9 cellular contexts compared by ENCODE assay signal in genomic region chr16:635573-636205, GRCh38. TPM values are rescaled to one million over a fixed set of nuclear protein-coding genes. Genes with fewer than 3 reads are reported as not detected.
A peak's percentile ranks its signal among the peaks of the same experiment; 100 is the strongest.
DNase-seq lines count a peak whose midpoint lies in the region; ATAC-seq, FAIRE-seq and TF ChIP-seq lines count a peak whose summit lies in the region.
"Had no signal": no experiment of that assay in that cellular context is flagged by ENCODE, and none has a peak within 500 bp of the region (broad histone marks: within the 10 kb centered on the region; RNA-seq: fewer than 3 reads in every experiment).

No MANE protein-coding gene starts in this region.

- intact Hi-C loops in left ventricle myocardium inferior (cut with micrococcal nuclease): no loop called here
- intact Hi-C loops in left cardiac atrium (cut with DNase I): loop anchor here in 1 of 2 donors (5.0 kb wide), 1 partner anchor 43 kb away; the partner anchor contains the start of gene RAB40C
- intact Hi-C loops in endothelial cell of umbilical vein (cut with micrococcal nuclease): loop anchor here (1.0 kb wide), 1 partner anchor 46 kb away; no protein-coding TSS in a partner anchor
- intact Hi-C loops in ovary (cut with DNase I): loop anchor here in 1 of 4 donors (5.0 to 10.0 kb wide), 2 partner anchors 43 to 1329 kb away; partner anchors contain the start of genes RAB40C, RNF151 and RPS2

- no peaks in the 10 kb centered on the region for H3K9me1 ChIP-seq in endothelial cell of umbilical vein (replicated peaks; ENCODE audit: control insufficient read depth, extremely low read depth, insufficient read depth, low read length)

- POLR2A ChIA-PET in endothelial cell of umbilical vein (lab: Charles Lee): interaction anchor here (1.6 kb wide), 1 partner anchor 9 kb away, joined by 4 read pairs; no protein-coding TSS in a partner anchor

- H3K27me3 ChIP-seq in left ventricle myocardium inferior (ENCODE audit: low read depth) (no peaks in the 10 kb centered on the region), Peyer's patch (no peaks in the 10 kb centered on the region), endothelial cell of umbilical vein (ENCODE audit: control insufficient read depth in 2 of 2, insufficient read depth in 2 of 2, low read length in 2 of 2) (no peaks in the 10 kb centered on the region), ovary (no peaks in the 10 kb centered on the region)

- TF ChIP-seq POLR2A in Peyer's patch (IDR thresholded peaks at IDR 0.05) (no peak), endothelial cell of umbilical vein (IDR thresholded peaks at IDR 0.05; ENCODE audit: low read depth, low read length) (no peak), ovary (IDR thresholded peaks at IDR 0.05) (no peak)

- ATAC-seq in left cardiac atrium: no peak
- no peak for ATAC-seq in HG02970 (IDR thresholded peaks at IDR 0.05; ENCODE audit: low FRiP score, unreplicated experiment)

- H3K79me2 ChIP-seq in endothelial cell of umbilical vein (ENCODE audit: control insufficient read depth, insufficient read depth, low read length): peaks cover 8% of the 10 kb centered on the region

- dilution Hi-C loops in endothelial cell of umbilical vein (cut with MboI; ENCODE audit: extremely low pct_ligation_motif_present, low sequenced_read_pairs): no loop called here

- FAIRE-seq in endothelial cell of umbilical vein (lab: Jason Lieb, UNC): no peak
- FAIRE-seq: colon had no signal

- H3K36me3 ChIP-seq in left ventricle myocardium inferior (peaks cover 22% of the 10 kb centered on the region), Peyer's patch (peaks cover 0 to 13% (median 0%) of the 10 kb centered on the region in 3 donors), endothelial cell of umbilical vein (ENCODE audit: control insufficient read depth in 2 of 2, extremely low read depth in 1 of 2, insufficient read depth in 2 of 2, low read length in 2 of 2) (no peaks in the 10 kb centered on the region), ovary (no peaks in the 10 kb centered on the region)

- H3K9me3 ChIP-seq in left ventricle myocardium inferior (replicated peaks) (no peaks in the 10 kb centered on the region), Peyer's patch (no peaks in the 10 kb centered on the region), endothelial cell of umbilical vein (replicated peaks; ENCODE audit: control insufficient read depth, insufficient read depth, low read length) (no peaks in the 10 kb centered on the region), ovary (no peaks in the 10 kb centered on the region)

- H3K4me2 ChIP-seq in endothelial cell of umbilical vein (ENCODE audit: insufficient read depth, low read length): peak overlapping the region; percentile 48

- peak overlapping the region; percentile 99 for H3K27ac ChIP-seq in left ventricle myocardium inferior (replicated peaks)
- H3K27ac ChIP-seq in Peyer's patch: peak overlapping the region; percentile 87 to 98 (median 92)
- H3K27ac ChIP-seq in endothelial cell of umbilical vein (ENCODE audit: insufficient read depth, low read depth, low read length): no peak overlapping the region
- peak overlapping the region in 1 of 2 donors; percentile 96 for H3K27ac ChIP-seq in ovary

- H3K4me1 ChIP-seq in left ventricle myocardium inferior: peaks cover 43% of the 10 kb centered on the region
- H3K4me1 ChIP-seq in Peyer's patch: peaks cover 0 to 25% (median 15%) of the 10 kb centered on the region in 4 donors
- peaks cover 4% of the 10 kb centered on the region for H3K4me1 ChIP-seq in endothelial cell of umbilical vein (ENCODE audit: control insufficient read depth, extremely low read depth, insufficient read depth, low read length)
- peaks cover 14% of the 10 kb centered on the region for H3K4me1 ChIP-seq in ovary (ENCODE audit: insufficient read depth)

- CTCF ChIA-PET in endothelial cell of umbilical vein (lab: Charles Lee): interaction anchor here (0.7 to 1.7 kb wide), 9 partner anchors 9 to 56 kb away, joined by 3 to 8 read pairs (median 4); partner anchors contain the start of gene RAB40C

- no peaks in the 10 kb centered on the region for H4K20me1 ChIP-seq in endothelial cell of umbilical vein (replicated peaks; ENCODE audit: control insufficient read depth, extremely low read depth, insufficient read depth, low read length)

- no peak for TF ChIP-seq EP300 in ovary (IDR thresholded peaks at IDR 0.05)

- H3K9ac ChIP-seq in endothelial cell of umbilical vein (replicated peaks; ENCODE audit: extremely low read depth, insufficient read depth, low read length): peak overlapping the region; percentile 66

- TF ChIP-seq CTCF in left ventricle myocardium inferior (IDR thresholded peaks at IDR 0.05; ENCODE audit: borderline replicate concordance) (no peak), Peyer's patch (IDR thresholded peaks at IDR 0.05) (no peak), endothelial cell of umbilical vein (IDR thresholded peaks at IDR 0.05; ENCODE audit: extremely low read depth in 1 of 2, insufficient read depth in 1 of 2, low read depth in 1 of 2, low read length in 2 of 2) (no peak), ovary (IDR thresholded peaks at IDR 0.05) (no peak)

- no peak for DNase-seq in left ventricle myocardium inferior
- DNase-seq in left cardiac atrium: no peak
- no peak for DNase-seq in Peyer's patch
- DNase-seq in endothelial cell of umbilical vein (ENCODE audit: low read depth, low spot score): no peak
- DNase-seq in ovary: peak in 2 of 5 donors; percentile 34 to 64
- no peak for DNase-seq in SIG-M5 (lab: John Stamatoyannopoulos, UW)
- DNase-seq in GM19240 (ENCODE audit: insufficient read length, low spot score): no peak

- no TSS peak for BruUV-seq in endothelial cell of umbilical vein (replicated peaks; lab: Mats Ljungman, UMichigan)

- WGBS in ovary, 3 donors: 2 to 5% (median 2%) methylated on average over 28 to 55 of the region's 55 CpGs

- H2AFZ ChIP-seq in endothelial cell of umbilical vein (ENCODE audit: low read depth, low read length): peak overlapping the region; percentile 25

- peak overlapping the region; percentile 91 for H3K4me3 ChIP-seq in left ventricle myocardium inferior
- peak overlapping the region; percentile 60 to 96 (median 88) for H3K4me3 ChIP-seq in Peyer's patch
- H3K4me3 ChIP-seq in endothelial cell of umbilical vein (replicated peaks in 1 of 3; ENCODE audit: insufficient read depth in 1 of 3, low read depth in 1 of 3, low read length in 3 of 3): peak overlapping the region; percentile 37 to 82 (median 61)
- H3K4me3 ChIP-seq in ovary: peak overlapping the region; percentile 88

RNA-seq across cellular contexts. Expression of gene METTL26, which starts 0.4 kb away (rescaled TPM):
- total RNA-seq in left ventricle myocardium inferior (49.2 TPM), left cardiac atrium (10 to 100 TPM; 42.8 to 61.8 TPM), Peyer's patch (100 to 1,000 TPM in 1 of 4 donors, 10 to 100 TPM in 3; 44.5 to 153 (median 60.2) TPM), endothelial cell of umbilical vein (112 and 114 TPM in 2 replicates), ovary (100 to 1,000 TPM in 2 of 7 donors, 10 to 100 TPM in 5; 61.8 to 139 (median 75.9) TPM)
- polyA plus RNA-seq in endothelial cell of umbilical vein (138 and 215 TPM in 2 replicates), ovary (100 to 1,000 TPM in 1 of 2 donors, 10 to 100 TPM in 1; 12.2 to 113 TPM)
- polyA plus RNA-seq in endothelial cell of umbilical vein (2011; cell fraction: cytosol; rRNA removed): 87.8 and 112 TPM in 2 replicates
- polyA plus RNA-seq in endothelial cell of umbilical vein (2011; cell fraction: nucleus; rRNA removed): 69.0 and 73.9 TPM in 2 replicates
- polyA plus RNA-seq in endothelial cell of umbilical vein (2012): 71.8 and 108 TPM in 2 replicates
- 26.7 and 39.2 TPM in 2 replicates for polyA minus RNA-seq in endothelial cell of umbilical vein
- polyA minus RNA-seq in endothelial cell of umbilical vein (2011; cell fraction: cytosol; rRNA and poly(A)+ RNA removed): 149 TPM
- 10.4 and 17.6 TPM in 2 replicates for polyA minus RNA-seq in endothelial cell of umbilical vein (2011; cell fraction: nucleus; rRNA and poly(A)+ RNA removed)

RNA-seq across cellular contexts. Expression of gene WFIKKN1, which starts 4.9 kb away (rescaled TPM):
- total RNA-seq in left ventricle myocardium inferior (0.14 TPM), left cardiac atrium (under 1 TPM; 0.21 to 0.50 TPM), Peyer's patch (1 to 10 TPM; 2.5 to 6.2 (median 3.8) TPM), endothelial cell of umbilical vein (0.28 and 0.40 TPM in 2 replicates), ovary (1 to 10 TPM in 5 of 7 donors, under 1 TPM in 2; 0.57 to 2.6 (median 1.3) TPM)
- polyA plus RNA-seq in endothelial cell of umbilical vein (0.03 and 0.06 TPM in 2 replicates), ovary (under 1 TPM; 0.10 to 0.59 TPM)
- polyA plus RNA-seq in endothelial cell of umbilical vein (2011; cell fraction: cytosol; rRNA removed): 0.03 TPM in 1 of 2 replicates, not detected in the other
- polyA plus RNA-seq in endothelial cell of umbilical vein (2011; cell fraction: nucleus; rRNA removed): 0.24 and 0.28 TPM in 2 replicates
- polyA plus RNA-seq in endothelial cell of umbilical vein (2012): not detected in 2 replicates
- 0.10 and 0.15 TPM in 2 replicates for polyA minus RNA-seq in endothelial cell of umbilical vein
- 7.5 TPM for polyA minus RNA-seq in endothelial cell of umbilical vein (2011; cell fraction: cytosol; rRNA and poly(A)+ RNA removed)
- polyA minus RNA-seq in endothelial cell of umbilical vein (2011; cell fraction: nucleus; rRNA and poly(A)+ RNA removed): 0.14 and 0.48 TPM in 2 replicates

RNA-seq across cellular contexts. Expression of gene MCRIP2, which starts 5.9 kb away (rescaled TPM):
- 181 TPM for total RNA-seq in left ventricle myocardium inferior
- 100 to 1,000 TPM in 1 of 2 donors, 10 to 100 TPM in 1; 92.8 to 117 TPM for total RNA-seq in left cardiac atrium
- 100 to 1,000 TPM; 114 to 260 (median 222) TPM for total RNA-seq in Peyer's patch
- 12.9 and 17.1 TPM in 2 replicates for total RNA-seq in endothelial cell of umbilical vein
- 18.9 and 29.9 TPM in 2 replicates for polyA plus RNA-seq in endothelial cell of umbilical vein
- polyA plus RNA-seq in endothelial cell of umbilical vein (2011; cell fraction: cytosol; rRNA removed): 9.2 and 13.2 TPM in 2 replicates
- 7.1 and 7.4 TPM in 2 replicates for polyA plus RNA-seq in endothelial cell of umbilical vein (2011; cell fraction: nucleus; rRNA removed)
- 12.8 and 19.9 TPM in 2 replicates for polyA plus RNA-seq in endothelial cell of umbilical vein (2012)
- polyA minus RNA-seq in endothelial cell of umbilical vein: 2.5 TPM in 2 replicates
- 45.1 TPM for polyA minus RNA-seq in endothelial cell of umbilical vein (2011; cell fraction: cytosol; rRNA and poly(A)+ RNA removed)
- 1.8 and 2.5 TPM in 2 replicates for polyA minus RNA-seq in endothelial cell of umbilical vein (2011; cell fraction: nucleus; rRNA and poly(A)+ RNA removed)
- 10 to 100 TPM; 21.5 to 42.3 (median 31.3) TPM for total RNA-seq in ovary
- polyA plus RNA-seq in ovary: 10 to 100 TPM in 1 of 2 donors, under 1 TPM in 1; 0.98 to 22.9 TPM

RNA-seq across cellular contexts. Expression of gene WDR90, which starts 13.5 kb away (rescaled TPM):
- total RNA-seq in left ventricle myocardium inferior (9.2 TPM), left cardiac atrium (10 to 100 TPM in 1 of 2 donors, 1 to 10 TPM in 1; 9.6 to 15.5 TPM), Peyer's patch (100 to 1,000 TPM in 2 of 4 donors, 10 to 100 TPM in 2; 29.8 to 154 (median 73.6) TPM), endothelial cell of umbilical vein (50.0 and 51.8 TPM in 2 replicates), ovary (10 to 100 TPM; 22.4 to 58.2 (median 45.1) TPM)
- polyA plus RNA-seq in endothelial cell of umbilical vein (22.2 and 29.2 TPM in 2 replicates), ovary (10 to 100 TPM in 1 of 2 donors, 1 to 10 TPM in 1; 1.4 to 34.9 TPM)
- 8.6 and 10.4 TPM in 2 replicates for polyA plus RNA-seq in endothelial cell of umbilical vein (2011; cell fraction: cytosol; rRNA removed)
- 199 and 207 TPM in 2 replicates for polyA plus RNA-seq in endothelial cell of umbilical vein (2011; cell fraction: nucleus; rRNA removed)
- polyA plus RNA-seq in endothelial cell of umbilical vein (2012): 11.3 and 14.4 TPM in 2 replicates
- polyA minus RNA-seq in endothelial cell of umbilical vein: 13.9 and 15.8 TPM in 2 replicates
- polyA minus RNA-seq in endothelial cell of umbilical vein (2011; cell fraction: cytosol; rRNA and poly(A)+ RNA removed): 21.8 TPM
- 37.6 and 52.0 TPM in 2 replicates for polyA minus RNA-seq in endothelial cell of umbilical vein (2011; cell fraction: nucleus; rRNA and poly(A)+ RNA removed)

RNA-seq across cellular contexts. Expression of gene RHOT2, which starts 32.2 kb away (rescaled TPM):
- total RNA-seq in left ventricle myocardium inferior: 90.3 TPM
- 100 to 1,000 TPM in 1 of 2 donors, 10 to 100 TPM in 1; 73.8 to 106 TPM for total RNA-seq in left cardiac atrium
- 100 to 1,000 TPM; 110 to 416 (median 239) TPM for total RNA-seq in Peyer's patch
- total RNA-seq in endothelial cell of umbilical vein: 96.0 and 106 TPM in 2 replicates
- 139 and 190 TPM in 2 replicates for polyA plus RNA-seq in endothelial cell of umbilical vein
- polyA plus RNA-seq in endothelial cell of umbilical vein (2011; cell fraction: cytosol; rRNA removed): 50.4 and 72.9 TPM in 2 replicates
- 619 and 686 TPM in 2 replicates for polyA plus RNA-seq in endothelial cell of umbilical vein (2011; cell fraction: nucleus; rRNA removed)
- 65.9 and 88.5 TPM in 2 replicates for polyA plus RNA-seq in endothelial cell of umbilical vein (2012)
- polyA minus RNA-seq in endothelial cell of umbilical vein: 41.9 and 43.1 TPM in 2 replicates
- 29.7 TPM for polyA minus RNA-seq in endothelial cell of umbilical vein (2011; cell fraction: cytosol; rRNA and poly(A)+ RNA removed)
- polyA minus RNA-seq in endothelial cell of umbilical vein (2011; cell fraction: nucleus; rRNA and poly(A)+ RNA removed): 50.2 and 91.7 TPM in 2 replicates
- 100 to 1,000 TPM in 1 of 7 donors, 10 to 100 TPM in 6; 44.6 to 100 (median 80.6) TPM for total RNA-seq in ovary
- 10 to 100 TPM; 11.6 to 96.6 TPM for polyA plus RNA-seq in ovary
